In the genomic region with DNA sequence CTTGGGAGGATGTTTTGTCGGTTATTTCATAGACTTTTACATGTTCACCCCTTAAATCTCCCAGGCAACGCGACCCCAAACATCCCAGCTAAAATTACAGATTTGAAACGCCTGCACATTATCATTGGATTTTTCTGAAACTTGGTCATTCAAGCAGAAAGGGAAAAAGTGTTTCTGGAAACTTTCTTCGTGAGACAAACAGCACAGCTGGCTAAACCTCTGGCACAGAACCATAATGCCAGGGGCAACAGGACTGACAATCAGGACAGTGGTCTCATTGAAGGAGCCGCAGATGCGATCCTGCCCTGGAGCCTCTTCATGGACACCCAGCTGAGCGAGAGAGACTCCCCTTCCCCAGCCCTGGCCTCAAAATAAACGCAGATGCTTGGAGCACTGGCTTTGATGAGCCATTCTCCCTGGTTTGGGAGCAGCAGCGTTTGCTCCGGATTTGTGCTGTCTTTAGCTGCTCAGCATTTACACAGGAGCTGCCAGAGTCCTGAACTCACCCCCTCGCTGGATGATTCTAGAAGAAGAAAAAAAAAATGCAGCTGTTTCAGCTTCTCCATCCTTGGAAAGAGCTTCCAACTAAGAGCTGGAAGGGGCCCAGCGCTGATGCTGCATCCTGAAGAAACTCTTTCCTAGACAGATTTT, we compare ENCODE assay signal across 13 cellular contexts. TPM values are rescaled to one million over a fixed set of nuclear protein-coding genes. Genes with fewer than 3 reads are reported as not detected.
A peak's percentile ranks its signal among the peaks of the same experiment; 100 is the strongest.
DNase-seq lines count a peak whose midpoint lies in the region; ATAC-seq and TF ChIP-seq lines count a peak whose summit lies in the region.
"Had no signal": no experiment of that assay in that cellular context is flagged by ENCODE, and none has a peak within 500 bp of the region (broad histone marks: within the 10 kb centered on the region; RNA-seq: fewer than 3 reads in every experiment).

No MANE protein-coding gene starts in this region.

- H3K4me3 ChIP-seq in breast epithelium, result peak overlapping the region in 1 of 3 donors; percentile 2
- no peak overlapping the region for H3K4me3 ChIP-seq in heart left ventricle
- no peak overlapping the region for H3K4me3 ChIP-seq in upper lobe of right lung

- peaks cover 7% of the 10 kb centered on the region for H3K4me1 Mint-ChIP-seq in MCF 10A (ENCODE audit: insufficient read depth, unreplicated experiment)
- peaks cover 30% of the 10 kb centered on the region for H3K4me1 Mint-ChIP-seq in osteocyte (ENCODE audit: unreplicated experiment)
- H3K4me1 Mint-ChIP-seq: stimulated activated effector memory CD8-positive, alpha-beta T cell treated with anti-CD3 and anti-CD28 coated beads, Interleukin-12 subunit alpha, Interleukin-12 subunit beta, amount 100 ng/mL, for 72 hours had no signal

- no peaks in the 10 kb centered on the region for H3K9me3 Mint-ChIP-seq in MCF 10A (ENCODE audit: unreplicated experiment)
- no peaks in the 10 kb centered on the region for H3K9me3 Mint-ChIP-seq in osteocyte (ENCODE audit: unreplicated experiment)
- H3K9me3 Mint-ChIP-seq: activated CD8-positive, alpha-beta T cell treated with anti-CD3 and anti-CD28 coated beads for 36 hours; stimulated activated effector memory CD8-positive, alpha-beta T cell treated with anti-CD3 and anti-CD28 coated beads, Interleukin-12 subunit alpha, Interleukin-12 subunit beta, amount 100 ng/mL, for 72 hours had no signal

- H3K27ac Mint-ChIP-seq in MCF 10A (ENCODE audit: low read depth, unreplicated experiment) (no peak overlapping the region), osteocyte (ENCODE audit: unreplicated experiment) (peak overlapping the region; percentile 77)
- H3K27ac Mint-ChIP-seq: activated CD8-positive, alpha-beta T cell treated with anti-CD3 and anti-CD28 coated beads for 36 hours; activated naive CD8-positive, alpha-beta T cell; stimulated activated effector memory CD8-positive, alpha-beta T cell treated with anti-CD3 and anti-CD28 coated beads, Interleukin-12 subunit alpha, Interleukin-12 subunit beta, amount 100 ng/mL, for 72 hours had no signal

- intact Hi-C loops in breast epithelium (cut with DNase I; ENCODE audit: low total_unique reads), result loop anchor here (5.0 kb wide), 1 partner anchor 52 kb away; no protein-coding TSS in a partner anchor
- intact Hi-C loops in MCF 10A (cut with micrococcal nuclease), result no loop called here
- intact Hi-C loops in heart left ventricle (cut with DNase I), result no loop called here
- intact Hi-C loops in upper lobe of right lung (cut with DNase I), result no loop called here

- H3K36me3 Mint-ChIP-seq in MCF 10A (ENCODE audit: insufficient read depth, unreplicated experiment), result no peaks in the 10 kb centered on the region
- H3K36me3 Mint-ChIP-seq in osteocyte (ENCODE audit: unreplicated experiment), result no peaks in the 10 kb centered on the region
- H3K36me3 Mint-ChIP-seq: activated naive CD8-positive, alpha-beta T cell; stimulated activated effector memory CD8-positive, alpha-beta T cell treated with anti-CD3 and anti-CD28 coated beads, Interleukin-12 subunit alpha, Interleukin-12 subunit beta, amount 100 ng/mL, for 72 hours had no signal

- H3K27ac ChIP-seq in breast epithelium (peak overlapping the region; percentile 70 to 82), heart left ventricle (peak overlapping the region in 7 of 12 donors; percentile 18 to 71 (median 64)), upper lobe of right lung (no peak overlapping the region)

- H3K4me1 ChIP-seq in breast epithelium (peaks cover 0 to 22% of the 10 kb centered on the region in 2 donors), heart left ventricle (peaks cover 0 to 28% (median 5%) of the 10 kb centered on the region in 12 donors), upper lobe of right lung (peaks cover 12% of the 10 kb centered on the region)

- no peaks in the 10 kb centered on the region for H3K36me3 ChIP-seq in breast epithelium
- H3K36me3 ChIP-seq in heart left ventricle, result peaks cover 0 to 5% (median 0%) of the 10 kb centered on the region in 9 donors
- H3K36me3 ChIP-seq in upper lobe of right lung, result no peaks in the 10 kb centered on the region

- TF ChIP-seq POLR2A in breast epithelium (IDR thresholded peaks at IDR 0.05) (no peak), heart left ventricle (IDR thresholded peaks at IDR 0.05) (no peak)

- POLR2A ChIA-PET in MCF 10A (lab: Yijun Ruan, JAX), result interaction anchor here (0.8 to 2.3 kb wide), 2 partner anchors 17 to 494 kb away, joined by 3 to 8 read pairs; no protein-coding TSS in a partner anchor

- no peak overlapping the region for H3K4me3 Mint-ChIP-seq in MCF 10A (ENCODE audit: unreplicated experiment)
- no peak overlapping the region for H3K4me3 Mint-ChIP-seq in osteocyte (ENCODE audit: unreplicated experiment)
- H3K4me3 Mint-ChIP-seq: activated CD8-positive, alpha-beta T cell treated with anti-CD3 and anti-CD28 coated beads for 36 hours; activated naive CD8-positive, alpha-beta T cell; stimulated activated effector memory CD8-positive, alpha-beta T cell treated with anti-CD3 and anti-CD28 coated beads, Interleukin-12 subunit alpha, Interleukin-12 subunit beta, amount 100 ng/mL, for 72 hours had no signal

- no peak for TF ChIP-seq CTCF in breast epithelium (IDR thresholded peaks at IDR 0.05)
- TF ChIP-seq CTCF in MCF 10A (IDR thresholded peaks at IDR 0.05; ENCODE audit: unreplicated experiment), result no peak
- no peak for TF ChIP-seq CTCF in heart left ventricle (IDR thresholded peaks at IDR 0.05)
- TF ChIP-seq CTCF in osteocyte (IDR thresholded peaks at IDR 0.05), result no peak
- TF ChIP-seq CTCF in upper lobe of right lung (IDR thresholded peaks at IDR 0.05), result no peak

- H3K27me3 Mint-ChIP-seq in MCF 10A (ENCODE audit: insufficient read depth, unreplicated experiment), result no peaks in the 10 kb centered on the region
- no peaks in the 10 kb centered on the region for H3K27me3 Mint-ChIP-seq in osteocyte (ENCODE audit: unreplicated experiment)

- no peaks in the 10 kb centered on the region for H3K27me3 ChIP-seq in breast epithelium
- no peaks in the 10 kb centered on the region for H3K27me3 ChIP-seq in heart left ventricle
- no peaks in the 10 kb centered on the region for H3K27me3 ChIP-seq in upper lobe of right lung

- peak; percentile 48 to 84 (median 70) for ATAC-seq in heart left ventricle
- ATAC-seq in upper lobe of right lung, result peak; percentile 22
- ATAC-seq in GM18867 (IDR thresholded peaks at IDR 0.05; ENCODE audit: unreplicated experiment), result no peak
- ATAC-seq: activated CD8-positive, alpha-beta T cell treated with anti-CD3 and anti-CD28 coated beads for 36 hours; stimulated activated effector memory CD8-positive, alpha-beta T cell treated with anti-CD3 and anti-CD28 coated beads, Interleukin-12 subunit alpha, Interleukin-12 subunit beta, amount 100 ng/mL, for 72 hours had no signal

- CTCF ChIA-PET in MCF 10A (lab: Yijun Ruan, JAX), result no interaction called here

- WGBS in heart left ventricle, 4 donors, result 50 to 59% (median 55%) methylated on average over 12 to 13 of the region's 13 CpGs

- DNase-seq in breast epithelium (ENCODE audit: low spot score in 2 of 2) (no peak), MCF 10A (ENCODE audit: unreplicated experiment) (no peak), heart left ventricle (peak; percentile 54 to 80 (median 72)), osteocyte (ENCODE audit: extremely low spot score, unreplicated experiment) (no peak), upper lobe of right lung (no peak), CD1c-positive myeloid dendritic cell (ENCODE audit: extremely low spot score) (no peak), NK-92 (lab: John Stamatoyannopoulos, UW; ENCODE audit: unreplicated experiment) (no peak)
- DNase-seq: activated CD8-positive, alpha-beta T cell treated with anti-CD3 and anti-CD28 coated beads for 36 hours; SW 1271 had no signal

- H3K9me3 ChIP-seq in breast epithelium (no peaks in the 10 kb centered on the region), heart left ventricle (no peaks in the 10 kb centered on the region), upper lobe of right lung (no peaks in the 10 kb centered on the region)

- BruUV-seq in MCF 10A (replicated peaks; lab: Mats Ljungman, UMichigan), result no TSS peak

RNA-seq across cellular contexts. Expression of gene AFAP1L2, which starts 30.0 kb away (rescaled TPM):
- total RNA-seq in breast epithelium (10 to 100 TPM in 2 of 3 donors, 1 to 10 TPM in 1; 4.2 to 43.9 (median 20.0) TPM), MCF 10A (2022) (5.8 and 8.5 TPM in 2 replicates), heart left ventricle (1 to 10 TPM; 2.8 to 8.2 (median 5.0) TPM), osteocyte (4.0 and 5.7 TPM in 2 replicates), upper lobe of right lung (10.1 TPM)
- 1 to 10 TPM; 2.8 to 3.0 TPM for polyA plus RNA-seq in heart left ventricle
- total RNA-seq: NCI-H460 had no signal

Comparison
In these comparisons a context has a peak if more than half of its experiments do, and no peak if none do; other contexts are left out.
1. DNase-seq: peak in heart left ventricle (5 of 5); none in breast epithelium (0 of 2), MCF 10A (single experiment), osteocyte (single experiment), upper lobe of right lung (single experiment), CD1c-positive myeloid dendritic cell (single experiment) and NK-92 (single experiment).